ENCODE assay signal across 18 cellular contexts in the genomic region with DNA sequence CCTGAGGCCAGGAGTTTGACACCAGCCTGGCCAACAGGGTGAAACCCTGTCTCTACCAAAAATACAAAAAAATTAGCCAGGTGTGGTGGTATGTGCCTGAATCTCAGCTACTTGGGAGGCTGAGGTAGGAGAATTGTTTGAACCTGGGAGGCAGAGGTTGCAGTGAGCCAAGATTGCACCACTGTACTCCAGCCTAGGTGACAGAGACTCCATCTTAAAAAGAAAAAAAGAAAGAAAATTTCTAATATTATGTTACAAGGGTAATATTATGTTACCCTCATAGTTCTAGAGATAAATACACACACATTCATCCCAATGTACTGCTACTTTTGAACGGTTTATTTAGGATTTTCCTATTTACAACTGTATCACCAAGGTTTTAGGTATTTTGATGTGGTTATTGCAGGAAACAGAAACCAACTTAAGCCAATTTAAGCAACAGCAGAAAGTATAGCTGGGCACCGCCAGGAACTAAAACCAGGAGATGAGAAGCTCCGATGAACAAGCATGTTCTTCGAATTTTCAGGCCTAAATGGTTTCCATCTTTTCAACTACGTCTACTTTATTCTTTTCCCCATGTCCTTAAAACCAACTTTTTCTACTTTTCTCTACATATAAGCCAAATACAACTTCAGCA. TPM values are rescaled to one million over a fixed set of nuclear protein-coding genes. Genes with fewer than 3 reads are reported as not detected.
A peak's percentile ranks its signal among the peaks of the same experiment; 100 is the strongest.
DNase-seq lines count a peak whose midpoint lies in the region; ATAC-seq and TF ChIP-seq lines count a peak whose summit lies in the region.
"Had no signal": no experiment of that assay in that cellular context is flagged by ENCODE, and none has a peak within 500 bp of the region (broad histone marks: within the 10 kb centered on the region; RNA-seq: fewer than 3 reads in every experiment).

No MANE protein-coding gene starts in this region.

- no peaks in the 10 kb centered on the region for H3K27me3 ChIP-seq in CD4-positive, alpha-beta memory T cell (ENCODE audit: insufficient read depth, low read length)
- no peaks in the 10 kb centered on the region for H3K27me3 ChIP-seq in MM.1S (replicated peaks; ENCODE audit: insufficient read depth, low read length)

- peaks cover 6% of the 10 kb centered on the region for H3K4me1 ChIP-seq in CD4-positive, alpha-beta memory T cell (ENCODE audit: insufficient read depth, low read length)
- H3K4me1 ChIP-seq in MM.1S (ENCODE audit: low read length) = peaks cover 6% of the 10 kb centered on the region
- H3K4me1 ChIP-seq: HAP-1 had no signal

- POLR2A ChIA-PET in activated CD8-positive, alpha-beta T cell treated with anti-CD3 and anti-CD28 coated beads, Interleukin-2, amount 10 ng/mL, durations not matched to agents 7 days and 5 days (lab: Charles Lee) = interaction anchor here (1.2 to 1.7 kb wide), 2 partner anchors 12 kb away, joined by 5 to 7 read pairs; partner anchors contain the start of gene ROCK1
- POLR2A ChIA-PET in activated CD8-positive, alpha-beta T cell treated with anti-CD3 and anti-CD28 coated beads for 36 hours (lab: Charles Lee) = interaction anchor here (0.8 kb wide), 1 partner anchor 10 kb away, joined by 3 read pairs; no protein-coding TSS in a partner anchor
- POLR2A ChIA-PET in CD4-positive, alpha-beta memory T cell (lab: Charles Lee; ENCODE audit: partially characterized antibody) = interaction anchor here (3.9 kb wide), 1 partner anchor 12 kb away, joined by 12 read pairs; the partner anchor contains the start of gene ROCK1
- POLR2A ChIA-PET in activated naive CD8-positive, alpha-beta T cell treated with anti-CD3 and anti-CD28 coated beads, Interleukin-2, amount 10 ng/mL, durations not matched to agents 7 days and 5 days (lab: Charles Lee) = interaction anchor here (1.2 to 2.3 kb wide), 2 partner anchors 12 to 477 kb away, joined by 3 to 14 read pairs; partner anchors contain the start of genes ESCO1 and ROCK1

- H3F3A ChIP-seq in MM.1S (ENCODE audit: insufficient read depth, low read length) = no peaks in the 10 kb centered on the region

- DNase-seq in activated CD8-positive, alpha-beta T cell treated with anti-CD3 and anti-CD28 coated beads, Interleukin-2, amount 10 ng/mL, durations not matched to agents 7 days and 5 days = no peak
- DNase-seq in activated CD8-positive, alpha-beta T cell treated with anti-CD3 and anti-CD28 coated beads for 36 hours = no peak
- DNase-seq in CD4-positive, alpha-beta memory T cell = peak in 2 of 5 donors; percentile 7 to 10
- DNase-seq in MM.1S (peak; percentile 31), SHP77 treated with DMSO at 0.1 percent for 48 hours (lab: John Stamatoyannopoulos, UW) (no peak)
- DNase-seq in activated naive CD8-positive, alpha-beta T cell treated with anti-CD3 and anti-CD28 coated beads, Interleukin-2, amount 10 ng/mL, durations not matched to agents 7 days and 5 days = no peak
- no peak for DNase-seq in activated effector memory CD4-positive, alpha-beta T cell treated with anti-CD3 and anti-CD28 coated beads, Interleukin-2, amount 50 U/mL, for 16 hours
- DNase-seq: IMR-90, NCI-H1105 treated with DMSO at 0.1 percent for 48 hours, NCI-H187, NCI-H2107, NCI-H2227 treated with DMSO at 0.1 percent for 48 hours, NCI-H524, NCI-H82, RPMI8226, SIG-M5 had no signal

- CTCF ChIA-PET in activated CD8-positive, alpha-beta T cell treated with anti-CD3 and anti-CD28 coated beads, Interleukin-2, amount 10 ng/mL, durations not matched to agents 7 days and 5 days (lab: Charles Lee) = interaction anchor here (0.9 to 1.5 kb wide), 2 partner anchors 10 to 11 kb away, joined by 3 to 6 read pairs; partner anchors contain the start of gene ROCK1
- CTCF ChIA-PET in activated CD8-positive, alpha-beta T cell treated with anti-CD3 and anti-CD28 coated beads for 36 hours (lab: Charles Lee) = interaction anchor here (1.0 kb wide), 1 partner anchor 9 kb away, joined by 3 read pairs; no protein-coding TSS in a partner anchor
- CTCF ChIA-PET in CD4-positive, alpha-beta memory T cell (lab: Charles Lee; ENCODE audit: partially characterized antibody) = no interaction called here

- no peaks in the 10 kb centered on the region for H4K20me1 ChIP-seq in MM.1S (ENCODE audit: insufficient read depth, low read length)

- H3K27me3 Mint-ChIP-seq in activated CD8-positive, alpha-beta T cell treated with anti-CD3 and anti-CD28 coated beads, Interleukin-2, amount 10 ng/mL, durations not matched to agents 7 days and 5 days (ENCODE audit: low read depth) = no peaks in the 10 kb centered on the region
- no peaks in the 10 kb centered on the region for H3K27me3 Mint-ChIP-seq in activated CD8-positive, alpha-beta T cell treated with anti-CD3 and anti-CD28 coated beads for 36 hours
- peaks cover under 1 to 2% of the 10 kb centered on the region in 2 donors for H3K27me3 Mint-ChIP-seq in CD4-positive, alpha-beta memory T cell
- H3K27me3 Mint-ChIP-seq in activated naive CD8-positive, alpha-beta T cell treated with anti-CD3 and anti-CD28 coated beads, Interleukin-2, amount 10 ng/mL, durations not matched to agents 7 days and 5 days = peaks cover 5% of the 10 kb centered on the region

- no peaks in the 10 kb centered on the region for H3K9me2 ChIP-seq in MM.1S (replicated peaks; ENCODE audit: insufficient read depth, low read length)

- no peaks in the 10 kb centered on the region for H3K9me3 Mint-ChIP-seq in activated CD8-positive, alpha-beta T cell treated with anti-CD3 and anti-CD28 coated beads, Interleukin-2, amount 10 ng/mL, durations not matched to agents 7 days and 5 days (ENCODE audit: insufficient read depth)
- H3K9me3 Mint-ChIP-seq in activated CD8-positive, alpha-beta T cell treated with anti-CD3 and anti-CD28 coated beads for 36 hours = no peaks in the 10 kb centered on the region
- H3K9me3 Mint-ChIP-seq in CD4-positive, alpha-beta memory T cell = no peaks in the 10 kb centered on the region
- no peaks in the 10 kb centered on the region for H3K9me3 Mint-ChIP-seq in activated naive CD8-positive, alpha-beta T cell treated with anti-CD3 and anti-CD28 coated beads, Interleukin-2, amount 10 ng/mL, durations not matched to agents 7 days and 5 days

- no peak overlapping the region for H3K27ac ChIP-seq in CD4-positive, alpha-beta memory T cell (ENCODE audit: low read depth, low read length)
- H3K27ac ChIP-seq in MM.1S (ENCODE audit: low read length) = peak overlapping the region; percentile 32; the same call in 1 of the 2 replicates

- H3K27ac Mint-ChIP-seq in activated CD8-positive, alpha-beta T cell treated with anti-CD3 and anti-CD28 coated beads, Interleukin-2, amount 10 ng/mL, durations not matched to agents 7 days and 5 days = peak overlapping the region; percentile 62
- no peak overlapping the region for H3K27ac Mint-ChIP-seq in activated CD8-positive, alpha-beta T cell treated with anti-CD3 and anti-CD28 coated beads for 36 hours
- H3K27ac Mint-ChIP-seq in CD4-positive, alpha-beta memory T cell = peak overlapping the region in 5 of 7 donors; percentile 19 to 48 (median 37)
- peak overlapping the region; percentile 66 for H3K27ac Mint-ChIP-seq in activated naive CD8-positive, alpha-beta T cell treated with anti-CD3 and anti-CD28 coated beads, Interleukin-2, amount 10 ng/mL, durations not matched to agents 7 days and 5 days

- no peaks in the 10 kb centered on the region for H3K36me3 ChIP-seq in CD4-positive, alpha-beta memory T cell (ENCODE audit: insufficient read depth, low read length)
- no peaks in the 10 kb centered on the region for H3K36me3 ChIP-seq in MM.1S (replicated peaks; ENCODE audit: insufficient read depth, low read length)
- H3K36me3 ChIP-seq: HAP-1 had no signal

- no peaks in the 10 kb centered on the region for H3K79me2 ChIP-seq in MM.1S (ENCODE audit: low read length)

- H3K9ac ChIP-seq in MM.1S (ENCODE audit: low read length) = 0 out of 2 replicates have a peak overlapping the region, but pooled peaks have one; percentile 18

- H3K4me3 ChIP-seq in CD4-positive, alpha-beta memory T cell (ENCODE audit: low read length in 2 of 2) = no peak overlapping the region
- H3K4me3 ChIP-seq in MM.1S (ENCODE audit: low read length) = peak overlapping the region; percentile 36; the same call in 1 of the 2 replicates
- H3K4me3 ChIP-seq: HAP-1 had no signal

- H2AFZ ChIP-seq in MM.1S (ENCODE audit: low read length) = peak overlapping the region; percentile 74

- TF ChIP-seq CTCF in activated CD8-positive, alpha-beta T cell treated with anti-CD3 and anti-CD28 coated beads for 36 hours (IDR thresholded peaks at IDR 0.05) = no peak
- TF ChIP-seq CTCF in MM.1S (IDR thresholded peaks at IDR 0.05; ENCODE audit: low read length) = no peak

- intact Hi-C loops in activated CD8-positive, alpha-beta T cell treated with anti-CD3 and anti-CD28 coated beads for 36 hours (cut with micrococcal nuclease) = no loop called here
- intact Hi-C loops in CD4-positive, alpha-beta memory T cell (cut with micrococcal nuclease) = no loop called here

- peak overlapping the region; percentile 40; the same call in 1 of the 2 replicates for H3K4me2 ChIP-seq in MM.1S (ENCODE audit: low read depth, low read length)

- peak; percentile 73 for ATAC-seq in activated CD8-positive, alpha-beta T cell treated with anti-CD3 and anti-CD28 coated beads, Interleukin-2, amount 10 ng/mL, durations not matched to agents 7 days and 5 days
- ATAC-seq in activated CD8-positive, alpha-beta T cell treated with anti-CD3 and anti-CD28 coated beads for 36 hours = no peak
- ATAC-seq in activated naive CD8-positive, alpha-beta T cell treated with anti-CD3 and anti-CD28 coated beads, Interleukin-2, amount 10 ng/mL, durations not matched to agents 7 days and 5 days (ENCODE audit: low read depth) = peak; percentile 47
- no peak for ATAC-seq in GM18868 (IDR thresholded peaks at IDR 0.05; ENCODE audit: unreplicated experiment)

- H3K4me3 Mint-ChIP-seq in activated CD8-positive, alpha-beta T cell treated with anti-CD3 and anti-CD28 coated beads, Interleukin-2, amount 10 ng/mL, durations not matched to agents 7 days and 5 days = no peak overlapping the region
- H3K4me3 Mint-ChIP-seq in activated CD8-positive, alpha-beta T cell treated with anti-CD3 and anti-CD28 coated beads for 36 hours = no peak overlapping the region
- peak overlapping the region in 6 of 8 donors; percentile 0 to 58 (median 32) for H3K4me3 Mint-ChIP-seq in CD4-positive, alpha-beta memory T cell
- H3K4me3 Mint-ChIP-seq in activated naive CD8-positive, alpha-beta T cell treated with anti-CD3 and anti-CD28 coated beads, Interleukin-2, amount 10 ng/mL, durations not matched to agents 7 days and 5 days = peak overlapping the region; percentile 51

- no peaks in the 10 kb centered on the region for H3K9me3 ChIP-seq in CD4-positive, alpha-beta memory T cell (ENCODE audit: control insufficient read depth in 1 of 2, low read length in 2 of 2)
- no peaks in the 10 kb centered on the region for H3K9me3 ChIP-seq in MM.1S (replicated peaks; ENCODE audit: insufficient read depth, low read length)
- H3K9me3 ChIP-seq: HAP-1 had no signal

- no peaks in the 10 kb centered on the region for H3K36me3 Mint-ChIP-seq in activated CD8-positive, alpha-beta T cell treated with anti-CD3 and anti-CD28 coated beads, Interleukin-2, amount 10 ng/mL, durations not matched to agents 7 days and 5 days (ENCODE audit: low read depth)
- no peaks in the 10 kb centered on the region for H3K36me3 Mint-ChIP-seq in activated CD8-positive, alpha-beta T cell treated with anti-CD3 and anti-CD28 coated beads for 36 hours (ENCODE audit: low read depth)
- no peaks in the 10 kb centered on the region for H3K36me3 Mint-ChIP-seq in CD4-positive, alpha-beta memory T cell
- H3K36me3 Mint-ChIP-seq in activated naive CD8-positive, alpha-beta T cell treated with anti-CD3 and anti-CD28 coated beads, Interleukin-2, amount 10 ng/mL, durations not matched to agents 7 days and 5 days = no peaks in the 10 kb centered on the region

- H3K4me1 Mint-ChIP-seq in activated CD8-positive, alpha-beta T cell treated with anti-CD3 and anti-CD28 coated beads, Interleukin-2, amount 10 ng/mL, durations not matched to agents 7 days and 5 days (ENCODE audit: low read depth) = peaks cover 6% of the 10 kb centered on the region
- H3K4me1 Mint-ChIP-seq in activated CD8-positive, alpha-beta T cell treated with anti-CD3 and anti-CD28 coated beads for 36 hours (ENCODE audit: low read depth) = peaks cover 4% of the 10 kb centered on the region
- H3K4me1 Mint-ChIP-seq in CD4-positive, alpha-beta memory T cell = peaks cover 4 to 7% (median 6%) of the 10 kb centered on the region in 4 donors
- peaks cover 5% of the 10 kb centered on the region for H3K4me1 Mint-ChIP-seq in activated naive CD8-positive, alpha-beta T cell treated with anti-CD3 and anti-CD28 coated beads, Interleukin-2, amount 10 ng/mL, durations not matched to agents 7 days and 5 days

RNA-seq across cellular contexts. Expression of gene ROCK1, which starts 11.8 kb away (rescaled TPM):
- total RNA-seq in activated CD8-positive, alpha-beta T cell treated with anti-CD3 and anti-CD28 coated beads, Interleukin-2, amount 10 ng/mL, durations not matched to agents 7 days and 5 days = 10 to 100 TPM; 63.7 to 69.4 TPM
- total RNA-seq in activated CD8-positive, alpha-beta T cell treated with anti-CD3 and anti-CD28 coated beads for 36 hours = 10 to 100 TPM; 45.6 to 49.4 TPM
- 10 to 100 TPM; 80.7 to 82.8 TPM for total RNA-seq in CD4-positive, alpha-beta memory T cell
- polyA plus RNA-seq in CD4-positive, alpha-beta memory T cell = 10 to 100 TPM; 13.0 to 52.2 TPM
- 10 to 100 TPM; 70.6 to 74.3 TPM for total RNA-seq in activated naive CD8-positive, alpha-beta T cell treated with anti-CD3 and anti-CD28 coated beads, Interleukin-2, amount 10 ng/mL, durations not matched to agents 7 days and 5 days

Comparison
In these comparisons a context has a peak if more than half of its experiments do, and no peak if none do; other contexts are left out.
1. ATAC-seq: peak in activated CD8-positive, alpha-beta T cell treated with anti-CD3 and anti-CD28 coated beads, Interleukin-2, amount 10 ng/mL, durations not matched to agents 7 days and 5 days (single experiment) and activated naive CD8-positive, alpha-beta T cell treated with anti-CD3 and anti-CD28 coated beads, Interleukin-2, amount 10 ng/mL, durations not matched to agents 7 days and 5 days (single experiment); none in activated CD8-positive, alpha-beta T cell treated with anti-CD3 and anti-CD28 coated beads for 36 hours (single experiment) and GM18868 (single experiment).
2. H3K4me3 Mint-ChIP-seq: peak in CD4-positive, alpha-beta memory T cell (6 of 8) and activated naive CD8-positive, alpha-beta T cell treated with anti-CD3 and anti-CD28 coated beads, Interleukin-2, amount 10 ng/mL, durations not matched to agents 7 days and 5 days (single experiment); none in activated CD8-positive, alpha-beta T cell treated with anti-CD3 and anti-CD28 coated beads, Interleukin-2, amount 10 ng/mL, durations not matched to agents 7 days and 5 days (single experiment) and activated CD8-positive, alpha-beta T cell treated with anti-CD3 and anti-CD28 coated beads for 36 hours (single experiment).